In genomic region chr9:27791311-27791710, GRCh38 we compare ENCODE assay signal across 22 cellular contexts.
DNase-seq lines count a peak whose midpoint lies in the region; ATAC-seq and TF ChIP-seq lines count a peak whose summit lies in the region.
"Had no signal": no experiment of that assay in that cellular context is flagged by ENCODE, and none has a peak within 500 bp of the region (broad histone marks: within the 10 kb centered on the region; RNA-seq: fewer than 3 reads in every experiment).

No MANE protein-coding gene starts in this region.

- H3K4me3 ChIP-seq in WERI-Rb-1 (ENCODE audit: low read depth, low read length) (no peak overlapping the region), left lung (no peak overlapping the region)
- H3K4me3 ChIP-seq: ovary, skin epidermis, stomach, upper lobe of right lung had no signal

- H3K27ac ChIP-seq in WERI-Rb-1, result no peak overlapping the region
- no peak overlapping the region for H3K27ac ChIP-seq in left lung
- H3K27ac ChIP-seq: ovary, skin epidermis, stomach, upper lobe of right lung had no signal

- H3K36me3 ChIP-seq in WERI-Rb-1 (no peaks in the 10 kb centered on the region), left lung (no peaks in the 10 kb centered on the region)
- H3K36me3 ChIP-seq: ovary, stomach, upper lobe of right lung had no signal

- H3K27me3 ChIP-seq in WERI-Rb-1 (ENCODE audit: insufficient read depth, low read depth, severe bottlenecking) (no peaks in the 10 kb centered on the region), left lung (no peaks in the 10 kb centered on the region)
- H3K27me3 ChIP-seq: ovary, stomach, upper lobe of right lung had no signal

- intact Hi-C loops in left lung (cut with DNase I), result no loop called here

- H3K9me3 ChIP-seq in WERI-Rb-1 (ENCODE audit: severe bottlenecking), result peaks cover 11% of the 10 kb centered on the region
- peaks cover 0 to 3% of the 10 kb centered on the region in 2 donors for H3K9me3 ChIP-seq in left lung
- H3K9me3 ChIP-seq: ovary, upper lobe of right lung had no signal

- H3K4me1 ChIP-seq in left lung, result no peaks in the 10 kb centered on the region
- H3K4me1 ChIP-seq: stomach, upper lobe of right lung had no signal

- DNase-seq in H4 (ENCODE audit: low spot score) (peak; percentile 14), LHCN-M2 (ENCODE audit: low read depth) (peak; percentile 93), WERI-Rb-1 (peak; percentile 29), kidney tubule cell (ENCODE audit: low spot score) (peak; percentile 58), HCEC 1CT (no peak), NCI-H1694 treated with DMSO at 0.1 percent for 48 hours (lab: John Stamatoyannopoulos, UW) (no peak), GM10266 (ENCODE audit: extremely low spot score) (no peak), left lung (no peak)
- DNase-seq: activated naive CD8-positive, alpha-beta T cell treated with anti-CD3 and anti-CD28 coated beads, Interleukin-2, amount 10 ng/mL, durations not matched to agents 7 days and 5 days; Calu3; foreskin fibroblast; H7; hippocampal formation; kidney; naive thymus-derived CD8-positive, alpha-beta T cell; NCI-H1694; ovary; stimulated activated CD4-positive, alpha-beta T cell treated with anti-CD3 and anti-CD28 coated beads, Interleukin-2, amount 100 ng/mL, for 48 hours; stomach; T1000; upper lobe of right lung had no signal

- TF ChIP-seq CTCF in WERI-Rb-1 (IDR thresholded peaks at IDR 0.05; ENCODE audit: low read depth, low read length) (no peak), GM10266 (IDR thresholded peaks at IDR 0.05; ENCODE audit: control insufficient read depth, insufficient read depth, low read depth, missing control alignments) (no peak), left lung (IDR thresholded peaks at IDR 0.05) (no peak)

- no peak for ATAC-seq in left lung
- ATAC-seq: naive thymus-derived CD8-positive, alpha-beta T cell; upper lobe of right lung had no signal

Comparison
In these comparisons a context has a peak if more than half of its experiments do, and no peak if none do; other contexts are left out.
1. DNase-seq: peak in H4 (single experiment), LHCN-M2 (single experiment), WERI-Rb-1 (single experiment) and kidney tubule cell (single experiment); none in HCEC 1CT (single experiment), NCI-H1694 treated with DMSO at 0.1 percent for 48 hours (single experiment), GM10266 (single experiment) and left lung (0 of 2).